ENCODE assay signal across 9 cellular contexts in genomic region chr7:99140813-99141212, GRCh38. TPM values are rescaled to one million over a fixed set of nuclear protein-coding genes. Genes with fewer than 3 reads are reported as not detected.
DNase-seq lines count a peak whose midpoint lies in the region; ATAC-seq and TF ChIP-seq lines count a peak whose summit lies in the region.
"Had no signal": no experiment of that assay in that cellular context is flagged by ENCODE, and none has a peak within 500 bp of the region (broad histone marks: within the 10 kb centered on the region; RNA-seq: fewer than 3 reads in every experiment).

No MANE protein-coding gene starts in this region.

- BruUV-seq in PC-3 (replicated peaks; lab: Mats Ljungman, UMichigan): no TSS peak

- CTCF ChIA-PET in CD4-positive, alpha-beta memory T cell (lab: Charles Lee; ENCODE audit: partially characterized antibody): no interaction called here
- CTCF ChIA-PET in PC-3 (lab: Charles Lee): no interaction called here

- no peak overlapping the region for H3K9ac ChIP-seq in PC-3 (ENCODE audit: low read length)
- no peak overlapping the region for H3K9ac ChIP-seq in rectal smooth muscle tissue (ENCODE audit: low read length)

- H3K27ac Mint-ChIP-seq in CD4-positive, alpha-beta memory T cell: peak overlapping the region; percentile 74 to 99 (median 96)

- H4K20me1 ChIP-seq in PC-3 (ENCODE audit: low read length): peaks cover 62% of the 10 kb centered on the region

- peak overlapping the region; percentile 88 to 99 (median 93) for H3K4me3 Mint-ChIP-seq in CD4-positive, alpha-beta memory T cell

- peak overlapping the region; percentile 80 for H3K4me2 ChIP-seq in PC-3 (ENCODE audit: low read length)

- H3K4me3 ChIP-seq in CD4-positive, alpha-beta memory T cell (ENCODE audit: low read length in 2 of 2): no peak overlapping the region
- peak overlapping the region; percentile 71 for H3K4me3 ChIP-seq in PC-3 (ENCODE audit: low read length)
- peak overlapping the region; percentile 70 for H3K4me3 ChIP-seq in epithelial cell of esophagus (ENCODE audit: low read length)
- peak overlapping the region; percentile 14 for H3K4me3 ChIP-seq in rectal smooth muscle tissue (ENCODE audit: low read length)

- peaks cover 34 to 67% (median 47%) of the 10 kb centered on the region in 4 donors for H3K4me1 Mint-ChIP-seq in CD4-positive, alpha-beta memory T cell

- peak overlapping the region; percentile 80 for H3K27ac ChIP-seq in CD4-positive, alpha-beta memory T cell (ENCODE audit: low read depth, low read length)
- H3K27ac ChIP-seq in PC-3 (ENCODE audit: low read length): no peak overlapping the region
- no peak overlapping the region for H3K27ac ChIP-seq in rectal smooth muscle tissue (ENCODE audit: low read depth, low read length)

- H3K79me2 ChIP-seq in PC-3 (ENCODE audit: low read length): peaks cover 73% of the 10 kb centered on the region

- no peak for ATAC-seq in PC-3
- no peak for ATAC-seq in HG02642 (IDR thresholded peaks at IDR 0.05; ENCODE audit: poor library complexity, unreplicated experiment)
- ATAC-seq in GM21360 (IDR thresholded peaks at IDR 0.05; ENCODE audit: unreplicated experiment): no peak
- no peak for ATAC-seq in GM19463 (IDR thresholded peaks at IDR 0.05; ENCODE audit: unreplicated experiment)

- intact Hi-C loops in CD4-positive, alpha-beta memory T cell (cut with micrococcal nuclease): loop anchor here (5.0 kb wide), 2 partner anchors 186 to 236 kb away; partner anchors contain the start of gene ARPC1A
- intact Hi-C loops in PC-3 (cut with micrococcal nuclease): loop anchor here (5.0 kb wide), 3 partner anchors 99 to 186 kb away; partner anchors contain the start of gene ARPC1A

- POLR2A ChIA-PET in CD4-positive, alpha-beta memory T cell (lab: Charles Lee; ENCODE audit: partially characterized antibody): interaction anchor here (1.5 kb wide), 1 partner anchor 476 kb away, joined by 4 read pairs; the partner anchor contains the start of gene ZSCAN25
- POLR2A ChIA-PET in PC-3 (lab: Charles Lee; ENCODE audit: unreplicated experiment): interaction anchor here (0.7 kb wide), 1 partner anchor 49 kb away, joined by 27 read pairs; no protein-coding TSS in a partner anchor

- H2AFZ ChIP-seq in PC-3 (ENCODE audit: low read length): no peak overlapping the region

- H3F3A ChIP-seq in PC-3 (ENCODE audit: low read length, unreplicated experiment): no peaks in the 10 kb centered on the region

- no peaks in the 10 kb centered on the region for H3K27me3 Mint-ChIP-seq in CD4-positive, alpha-beta memory T cell

- H3K9me2 ChIP-seq in PC-3 (replicated peaks; ENCODE audit: low read length): no peaks in the 10 kb centered on the region

- peaks cover 30% of the 10 kb centered on the region for H3K4me1 ChIP-seq in CD4-positive, alpha-beta memory T cell (ENCODE audit: insufficient read depth, low read length)
- H3K4me1 ChIP-seq in PC-3 (ENCODE audit: insufficient read depth, low read length) (peaks cover 36% of the 10 kb centered on the region), rectal smooth muscle tissue (ENCODE audit: control insufficient read depth, insufficient read depth, low read length) (peaks cover 4% of the 10 kb centered on the region)

- DNase-seq in CD4-positive, alpha-beta memory T cell: no peak
- DNase-seq in PC-3: no peak
- DNase-seq in epithelial cell of esophagus (ENCODE audit: low read depth): peak; percentile 26
- DNase-seq in DMS53 (lab: John Stamatoyannopoulos, UW): no peak
- DNase-seq: NCI-H69 had no signal

- TF ChIP-seq CTCF in PC-3 (conservative IDR thresholded peaks at IDR 0.05; ENCODE audit: low read depth, low read length) (no peak), epithelial cell of esophagus (IDR thresholded peaks at IDR 0.05; ENCODE audit: insufficient read depth, low read depth, low read length, missing control alignments) (no peak)

- H3K27me3 ChIP-seq in CD4-positive, alpha-beta memory T cell (ENCODE audit: insufficient read depth, low read length): no peaks in the 10 kb centered on the region
- H3K27me3 ChIP-seq in PC-3 (ENCODE audit: low read length) (no peaks in the 10 kb centered on the region), rectal smooth muscle tissue (ENCODE audit: control insufficient read depth, insufficient read depth, low read length) (no peaks in the 10 kb centered on the region)

- H3K9me3 ChIP-seq in CD4-positive, alpha-beta memory T cell (ENCODE audit: control insufficient read depth in 1 of 2, low read length in 2 of 2): no peaks in the 10 kb centered on the region
- H3K9me3 ChIP-seq in PC-3 (ENCODE audit: low read length): no peaks in the 10 kb centered on the region

- no peaks in the 10 kb centered on the region for H3K9me3 Mint-ChIP-seq in CD4-positive, alpha-beta memory T cell

- no peaks in the 10 kb centered on the region for H3K36me3 ChIP-seq in CD4-positive, alpha-beta memory T cell (ENCODE audit: insufficient read depth, low read length)
- H3K36me3 ChIP-seq in PC-3 (ENCODE audit: low read depth, low read length) (peaks cover 2% of the 10 kb centered on the region; the same call in 1 of the 2 replicates), rectal smooth muscle tissue (ENCODE audit: control insufficient read depth, insufficient read depth, low read length) (no peaks in the 10 kb centered on the region)

- peaks cover 0 to 13% of the 10 kb centered on the region in 2 donors for H3K36me3 Mint-ChIP-seq in CD4-positive, alpha-beta memory T cell

RNA-seq across cellular contexts. Expression of gene SMURF1, which starts 3.1 kb away (rescaled TPM):
- 10 to 100 TPM; 21.4 to 23.2 TPM for total RNA-seq in CD4-positive, alpha-beta memory T cell
- 1 to 10 TPM in 1 of 2 donors, under 1 TPM in 1; 0.88 to 4.3 TPM for polyA plus RNA-seq in CD4-positive, alpha-beta memory T cell
- total RNA-seq in PC-3 (2014; rRNA removed): 30.2 and 32.3 TPM in 2 replicates

Comparison
In these comparisons a context has a peak if more than half of its experiments do, and no peak if none do; other contexts are left out.
1. H3K4me3 ChIP-seq: peak in PC-3 (single experiment), epithelial cell of esophagus (single experiment) and rectal smooth muscle tissue (single experiment); none in CD4-positive, alpha-beta memory T cell (0 of 2).